Comparison of ENCODE assay signal across 11 cellular contexts in the genomic region with DNA sequence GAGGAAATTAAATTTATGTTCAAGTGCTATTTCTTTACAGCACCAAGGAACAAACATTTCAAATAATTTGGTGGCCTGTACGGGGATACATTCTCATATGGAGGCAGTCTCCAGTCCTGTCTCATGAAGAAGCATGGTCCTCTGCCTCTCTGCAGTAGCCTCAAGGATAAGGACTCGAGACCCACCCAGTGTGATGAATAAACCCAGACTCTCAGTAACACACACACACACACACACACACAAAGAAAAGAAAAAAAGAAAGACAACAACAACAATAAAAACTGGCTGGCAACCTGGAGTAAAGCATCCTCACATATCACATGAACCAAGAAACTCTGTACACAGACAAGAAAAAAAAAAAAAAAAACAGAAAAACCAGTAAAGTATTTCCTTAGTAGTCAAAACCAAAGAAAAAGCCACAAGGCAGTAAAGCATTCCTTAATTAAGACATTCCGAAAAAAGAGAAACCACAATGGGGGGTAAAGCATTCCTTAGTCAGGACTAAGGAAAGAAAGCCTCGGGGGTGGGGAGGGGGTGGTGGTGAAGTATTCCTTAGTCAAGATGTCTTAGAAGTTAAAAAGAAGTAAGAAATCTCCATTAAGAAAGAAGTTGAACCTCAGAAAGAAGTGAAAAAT. TPM values are rescaled to one million over a fixed set of nuclear protein-coding genes. Genes with fewer than 3 reads are reported as not detected.
DNase-seq lines count a peak whose midpoint lies in the region; ATAC-seq, FAIRE-seq and TF ChIP-seq lines count a peak whose summit lies in the region.
"Had no signal": no experiment of that assay in that cellular context is flagged by ENCODE, and none has a peak within 500 bp of the region (broad histone marks: within the 10 kb centered on the region; RNA-seq: fewer than 3 reads in every experiment).

No MANE protein-coding gene starts in this region.

- DNase-seq in AG08396 (ENCODE audit: low spot score) (peak; percentile 52), RCC 7860 (ENCODE audit: low spot score) (peak; percentile 10), epithelial cell of proximal tubule (ENCODE audit: low read depth) (peak; percentile 22), nephron progenitor cell (no peak), NCI-H2107 treated with DMSO at 0.1 percent for 48 hours (lab: John Stamatoyannopoulos, UW; ENCODE audit: unreplicated experiment) (no peak), SKM-1 treated with dmso at 0.1 percent for 144 hours (lab: John Stamatoyannopoulos, UW; ENCODE audit: unreplicated experiment) (no peak)
- no peak for DNase-seq in activated CD4-positive, alpha-beta T cell treated with anti-CD3 and anti-CD28 coated beads, Interleukin-2, amount 50 U/mL, for 1 hour
- DNase-seq: activated CD4-positive, alpha-beta T cell treated with anti-CD3 and anti-CD28 coated beads, Interleukin-2, amount 10 ng/mL, durations not matched to agents 7 days and 5 days; Caco-2 had no signal

- H3K36me3 Mint-ChIP-seq in nephron progenitor cell (ENCODE audit: low read depth) = no peaks in the 10 kb centered on the region

- H3K4me3 ChIP-seq in epithelial cell of proximal tubule (ENCODE audit: low read depth, low read length) = no peak overlapping the region

- ATAC-seq in HG03378 (IDR thresholded peaks at IDR 0.05; ENCODE audit: unreplicated experiment) = no peak

- peak overlapping the region; percentile 78 for H3K4me3 Mint-ChIP-seq in nephron progenitor cell
- H3K4me3 Mint-ChIP-seq: activated CD4-positive, alpha-beta T cell treated with anti-CD3 and anti-CD28 coated beads, Interleukin-2, amount 10 ng/mL, durations not matched to agents 7 days and 5 days had no signal

- peaks cover 52% of the 10 kb centered on the region for H3K4me1 Mint-ChIP-seq in nephron progenitor cell
- H3K4me1 Mint-ChIP-seq: activated CD4-positive, alpha-beta T cell treated with anti-CD3 and anti-CD28 coated beads, Interleukin-2, amount 10 ng/mL, durations not matched to agents 7 days and 5 days had no signal

- FAIRE-seq in RCC 7860 (lab: Jason Lieb, UNC) = no peak

- H3K9me3 Mint-ChIP-seq in nephron progenitor cell = peaks cover 20% of the 10 kb centered on the region
- H3K9me3 Mint-ChIP-seq: activated CD4-positive, alpha-beta T cell treated with anti-CD3 and anti-CD28 coated beads, Interleukin-2, amount 10 ng/mL, durations not matched to agents 7 days and 5 days had no signal

- TF ChIP-seq CTCF in epithelial cell of proximal tubule (conservative IDR thresholded peaks at IDR 0.05; ENCODE audit: low read depth, low read length) (no peak), nephron progenitor cell (IDR thresholded peaks at IDR 0.05) (no peak)

- H3K27me3 Mint-ChIP-seq in nephron progenitor cell (ENCODE audit: low read depth, poor library complexity) = peaks cover 2% of the 10 kb centered on the region

- peak overlapping the region; percentile 2 for H3K27ac Mint-ChIP-seq in nephron progenitor cell
- H3K27ac Mint-ChIP-seq: activated CD4-positive, alpha-beta T cell treated with anti-CD3 and anti-CD28 coated beads, Interleukin-2, amount 10 ng/mL, durations not matched to agents 7 days and 5 days had no signal

RNA-seq across cellular contexts. Expression of a gene that starts 28.4 kb away (rescaled TPM):
- total RNA-seq in epithelial cell of proximal tubule = not detected in 2 replicates
- total RNA-seq: activated CD4-positive, alpha-beta T cell treated with anti-CD3 and anti-CD28 coated beads, Interleukin-2, amount 10 ng/mL, durations not matched to agents 7 days and 5 days; Caco-2; dermis microvascular lymphatic vessel endothelial cell had no signal

RNA-seq across cellular contexts. Expression of a gene that starts 34.8 kb away (rescaled TPM):
- not detected in 2 replicates for total RNA-seq in epithelial cell of proximal tubule
- total RNA-seq: activated CD4-positive, alpha-beta T cell treated with anti-CD3 and anti-CD28 coated beads, Interleukin-2, amount 10 ng/mL, durations not matched to agents 7 days and 5 days; Caco-2; dermis microvascular lymphatic vessel endothelial cell had no signal

Comparison
In these comparisons a context has a peak if more than half of its experiments do, and no peak if none do; other contexts are left out.
1. DNase-seq: peak in AG08396 (single experiment), RCC 7860 (single experiment) and epithelial cell of proximal tubule (single experiment); none in nephron progenitor cell (single experiment), NCI-H2107 treated with DMSO at 0.1 percent for 48 hours (single experiment), SKM-1 treated with dmso at 0.1 percent for 144 hours (single experiment) and activated CD4-positive, alpha-beta T cell treated with anti-CD3 and anti-CD28 coated beads, Interleukin-2, amount 50 U/mL, for 1 hour (single experiment).